ENCODE assay signal across 13 cellular contexts in the genomic region with DNA sequence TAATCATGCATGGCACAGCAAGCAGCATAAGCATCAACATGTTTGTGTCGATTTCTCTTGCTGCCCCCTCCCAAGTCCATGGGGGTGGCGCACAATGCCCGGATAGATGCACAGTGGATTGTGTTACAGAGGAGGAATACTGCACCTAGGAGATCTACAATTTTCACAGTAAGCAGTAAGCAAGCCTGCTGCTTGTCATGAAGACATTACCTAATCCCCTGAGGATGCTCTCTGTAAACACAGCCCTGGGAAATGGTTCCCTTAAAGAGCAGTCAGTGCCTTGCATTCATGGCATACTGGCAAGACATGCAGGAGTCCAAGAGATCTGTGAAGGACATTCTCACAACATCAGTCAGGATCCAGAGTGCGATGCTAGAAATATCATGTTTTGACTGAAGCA.
DNase-seq lines count a peak whose midpoint lies in the region; ATAC-seq, FAIRE-seq and TF ChIP-seq lines count a peak whose summit lies in the region.
"Had no signal": no experiment of that assay in that cellular context is flagged by ENCODE, and none has a peak within 500 bp of the region (broad histone marks: within the 10 kb centered on the region; RNA-seq: fewer than 3 reads in every experiment).

No MANE protein-coding gene starts in this region.

- H3K4me1 Mint-ChIP-seq in stimulated activated naive CD8-positive, alpha-beta T cell treated with anti-CD3 and anti-CD28 coated beads, Interleukin-15, amount 100 ng/mL, for 72 hours: peaks cover 18% of the 10 kb centered on the region

- BruUV-seq in A673 (replicated peaks; lab: Mats Ljungman, UMichigan): no TSS peak

- no peaks in the 10 kb centered on the region for H3K79me2 ChIP-seq in hepatocyte

- peak; percentile 76 for DNase-seq in A673 (ENCODE audit: low spot score)
- DNase-seq in RPMI7951 (ENCODE audit: low read depth): peak; percentile 36
- DNase-seq in hepatocyte (ENCODE audit: low spot score): peak; percentile 12
- DNase-seq in stimulated activated naive CD8-positive, alpha-beta T cell treated with anti-CD3 and anti-CD28 coated beads, Interleukin-15, amount 100 ng/mL, for 72 hours: no peak
- DNase-seq in GM12892 (ENCODE audit: insufficient read length): no peak
- no peak for DNase-seq in NCI-H1048 (lab: John Stamatoyannopoulos, UW)
- DNase-seq: activated T-cell treated with anti-CD3 and anti-CD28 coated beads, Interleukin-2, amount 50 U/mL, for 24 hours; AML-193; left colon; occipital lobe had no signal

- POLR2A ChIA-PET in A673 (lab: Charles Lee; ENCODE audit: low non-redundant PET): no interaction called here

- H3K9me3 ChIP-seq in A673 (ENCODE audit: low read depth, low read length, poor library complexity, severe bottlenecking) (no peaks in the 10 kb centered on the region), HUES48 (ENCODE audit: control insufficient read depth, insufficient read depth, low read length) (no peaks in the 10 kb centered on the region), hepatocyte (ENCODE audit: low read depth) (no peaks in the 10 kb centered on the region)

- no peak overlapping the region for H2AFZ ChIP-seq in hepatocyte

- intact Hi-C loops in A673 (cut with micrococcal nuclease; ENCODE audit: unreplicated experiment): loop anchor here (2.0 to 5.0 kb wide), 5 partner anchors 57 to 836 kb away; a partner anchor contains a TSS

- H3K27ac Mint-ChIP-seq in stimulated activated naive CD8-positive, alpha-beta T cell treated with anti-CD3 and anti-CD28 coated beads, Interleukin-15, amount 100 ng/mL, for 72 hours: no peak overlapping the region
- H3K27ac Mint-ChIP-seq: activated T-cell treated with anti-CD3 and anti-CD28 coated beads, Interleukin-2, amount 50 U/mL, for 24 hours had no signal

- H3K27ac ChIP-seq in A673 (ENCODE audit: low read depth, low read length, poor library complexity, severe bottlenecking) (peak overlapping the region; percentile 93), HUES48 (ENCODE audit: low read depth, low read length) (peak overlapping the region; percentile 37), hepatocyte (no peak overlapping the region)
- H3K27ac ChIP-seq: cardiac muscle cell had no signal

- H3K27me3 Mint-ChIP-seq in stimulated activated naive CD8-positive, alpha-beta T cell treated with anti-CD3 and anti-CD28 coated beads, Interleukin-15, amount 100 ng/mL, for 72 hours: no peaks in the 10 kb centered on the region
- H3K27me3 Mint-ChIP-seq: activated T-cell treated with anti-CD3 and anti-CD28 coated beads, Interleukin-2, amount 50 U/mL, for 24 hours had no signal

- no peak overlapping the region for H3K4me3 Mint-ChIP-seq in stimulated activated naive CD8-positive, alpha-beta T cell treated with anti-CD3 and anti-CD28 coated beads, Interleukin-15, amount 100 ng/mL, for 72 hours
- H3K4me3 Mint-ChIP-seq: activated T-cell treated with anti-CD3 and anti-CD28 coated beads, Interleukin-2, amount 50 U/mL, for 24 hours had no signal

- no peaks in the 10 kb centered on the region for H3K9me3 Mint-ChIP-seq in stimulated activated naive CD8-positive, alpha-beta T cell treated with anti-CD3 and anti-CD28 coated beads, Interleukin-15, amount 100 ng/mL, for 72 hours
- H3K9me3 Mint-ChIP-seq: activated T-cell treated with anti-CD3 and anti-CD28 coated beads, Interleukin-2, amount 50 U/mL, for 24 hours had no signal

- ATAC-seq in stimulated activated naive CD8-positive, alpha-beta T cell treated with anti-CD3 and anti-CD28 coated beads, Interleukin-15, amount 100 ng/mL, for 72 hours: no peak
- no peak for ATAC-seq in HG02588 (IDR thresholded peaks at IDR 0.05; ENCODE audit: unreplicated experiment)
- ATAC-seq: left colon had no signal

- H4K20me1 ChIP-seq in hepatocyte (ENCODE audit: insufficient read depth, poor library complexity, severe bottlenecking): no peaks in the 10 kb centered on the region

- no peak for TF ChIP-seq CTCF in A673 (conservative IDR thresholded peaks at IDR 0.05; ENCODE audit: low read depth, low read length)
- TF ChIP-seq CTCF in hepatocyte (IDR thresholded peaks at IDR 0.05; ENCODE audit: poor library complexity): no peak

- no peak for FAIRE-seq in GM12892 (lab: Jason Lieb, UNC)

- no peak overlapping the region for H3K4me3 ChIP-seq in A673 (ENCODE audit: low read depth, low read length, poor library complexity, severe bottlenecking)
- H3K4me3 ChIP-seq in HUES48 (ENCODE audit: low read depth, low read length): no peak overlapping the region
- H3K4me3 ChIP-seq in hepatocyte: no peak overlapping the region
- H3K4me3 ChIP-seq: cardiac muscle cell had no signal

- WGBS in hepatocyte (ENCODE audit: low lambda C conversion rate, missing lambda C conversion rate): 50% methylated on average over 4 of the region's 4 CpGs

- no peak overlapping the region for H3K4me2 ChIP-seq in hepatocyte

- no peak overlapping the region for H3K9ac ChIP-seq in HUES48 (ENCODE audit: low read depth, low read length)

- no peaks in the 10 kb centered on the region for H3K9me2 ChIP-seq in hepatocyte (replicated peaks; ENCODE audit: insufficient read depth)

- H3K4me1 ChIP-seq in A673 (ENCODE audit: insufficient read depth, low read length, poor library complexity, severe bottlenecking) (peaks cover 46% of the 10 kb centered on the region), HUES48 (ENCODE audit: control insufficient read depth, insufficient read depth, low read length) (peaks cover 22% of the 10 kb centered on the region), hepatocyte (ENCODE audit: insufficient read depth) (no peaks in the 10 kb centered on the region)

- TF ChIP-seq POLR2A in GM12892 (IDR thresholded peaks at IDR 0.05; ENCODE audit: low read depth, low read length): no peak

- H3K36me3 ChIP-seq in A673 (ENCODE audit: insufficient read depth, low read length, poor library complexity, severe bottlenecking) (no peaks in the 10 kb centered on the region), HUES48 (ENCODE audit: control insufficient read depth, insufficient read depth, low read length) (no peaks in the 10 kb centered on the region), hepatocyte (replicated peaks; ENCODE audit: insufficient read depth, low read depth) (no peaks in the 10 kb centered on the region)
- H3K36me3 ChIP-seq: cardiac muscle cell had no signal

- H3K27me3 ChIP-seq in A673 (replicated peaks; ENCODE audit: insufficient read depth, low read depth, low read length, poor library complexity) (no peaks in the 10 kb centered on the region), HUES48 (ENCODE audit: control insufficient read depth, insufficient read depth, low read length) (no peaks in the 10 kb centered on the region), hepatocyte (no peaks in the 10 kb centered on the region)
- H3K27me3 ChIP-seq: cardiac muscle cell had no signal

- CTCF ChIA-PET in A673 (lab: Charles Lee): no interaction called here

Comparison
In these comparisons a context has a peak if more than half of its experiments do, and no peak if none do; other contexts are left out.
1. DNase-seq: peak in A673 (single experiment), RPMI7951 (single experiment) and hepatocyte (single experiment); none in stimulated activated naive CD8-positive, alpha-beta T cell treated with anti-CD3 and anti-CD28 coated beads, Interleukin-15, amount 100 ng/mL, for 72 hours (0 of 2), GM12892 (single experiment) and NCI-H1048 (single experiment).